Comparison of ENCODE assay signal across 8 cellular contexts in genomic region chr7:66681491-66682349, GRCh38. TPM values are rescaled to one million over a fixed set of nuclear protein-coding genes. Genes with fewer than 3 reads are reported as not detected.
DNase-seq lines count a peak whose midpoint lies in the region; ATAC-seq and TF ChIP-seq lines count a peak whose summit lies in the region.

No MANE protein-coding gene starts in this region.

- peak overlapping the region; percentile 92 for H3K27ac Mint-ChIP-seq in activated CD4-positive, alpha-beta T cell treated with anti-CD3 and anti-CD28 coated beads for 36 hours

- H3K4me3 Mint-ChIP-seq in activated CD4-positive, alpha-beta T cell treated with anti-CD3 and anti-CD28 coated beads for 36 hours = peak overlapping the region; percentile 90

- POLR2A ChIA-PET in activated CD4-positive, alpha-beta T cell treated with anti-CD3 and anti-CD28 coated beads for 36 hours (lab: Charles Lee) = interaction anchor here (1.2 kb wide), 1 partner anchor 59 kb away, joined by 5 read pairs; the partner anchor contains the start of gene RABGEF1

- H3K27me3 Mint-ChIP-seq in activated CD4-positive, alpha-beta T cell treated with anti-CD3 and anti-CD28 coated beads for 36 hours = no peaks in the 10 kb centered on the region

- intact Hi-C loops in activated CD4-positive, alpha-beta T cell treated with anti-CD3 and anti-CD28 coated beads for 36 hours (cut with DNase I, micrococcal nuclease) = loop anchor here (1.0 to 10.0 kb wide), 11 partner anchors 27 to 315 kb away; partner anchors contain the start of genes RABGEF1 (in 2 of the 2), KCTD7 (in 1 of the 2), TMEM248 (in 1 of the 2) and TYW1 (in 1 of the 2)

- ATAC-seq in HG03439 (IDR thresholded peaks at IDR 0.05; ENCODE audit: unreplicated experiment) = peak; percentile 89
- ATAC-seq in activated CD4-positive, alpha-beta T cell treated with anti-CD3 and anti-CD28 coated beads for 36 hours = peak; percentile 95

- H3K36me3 Mint-ChIP-seq in activated CD4-positive, alpha-beta T cell treated with anti-CD3 and anti-CD28 coated beads for 36 hours (ENCODE audit: low read depth) = peaks cover 7% of the 10 kb centered on the region

- H3K4me1 Mint-ChIP-seq in activated CD4-positive, alpha-beta T cell treated with anti-CD3 and anti-CD28 coated beads for 36 hours = peaks cover 34% of the 10 kb centered on the region

- peak overlapping the region; percentile 90 for H3K4me3 ChIP-seq in choroid plexus epithelial cell (ENCODE audit: low read depth, low read length)

- no peaks in the 10 kb centered on the region for H3K9me3 Mint-ChIP-seq in activated CD4-positive, alpha-beta T cell treated with anti-CD3 and anti-CD28 coated beads for 36 hours (ENCODE audit: low read depth)

- TF ChIP-seq CTCF in choroid plexus epithelial cell (conservative IDR thresholded peaks at IDR 0.05; ENCODE audit: low read depth, low read length) = no peak

- H3K27me3 ChIP-seq in layer of hippocampus (ENCODE audit: control insufficient read depth, insufficient read depth, low read length) = no peaks in the 10 kb centered on the region

- DNase-seq in Ammon's horn (ENCODE audit: low spot score) = peak; percentile 98
- peak; percentile 95 for DNase-seq in GM19238 (ENCODE audit: insufficient read length, low spot score)
- DNase-seq in NCI-H510A (lab: John Stamatoyannopoulos, UW) = peak; percentile 77
- DNase-seq in activated CD4-positive, alpha-beta T cell treated with anti-CD3 and anti-CD28 coated beads for 36 hours = peak; percentile 98
- DNase-seq in choroid plexus epithelial cell (ENCODE audit: low read depth) = peak; percentile 96
- peak; percentile 91 to 99 (median 94) for DNase-seq in stimulated activated CD4-positive, alpha-beta T cell treated with anti-CD3 and anti-CD28 coated beads, Interleukin-1b, Interleukin-23, amount 100 ng/mL, for 24 hours (ENCODE audit: low read depth in 4 of 4, low spot score in 1 of 4)

- peak overlapping the region; percentile 92 for H3K27ac ChIP-seq in layer of hippocampus (ENCODE audit: low read depth, low read length)

- CTCF ChIA-PET in activated CD4-positive, alpha-beta T cell treated with anti-CD3 and anti-CD28 coated beads for 36 hours (lab: Charles Lee) = interaction anchor here (0.5 to 0.7 kb wide), 4 partner anchors 16 to 85 kb away, joined by 3 to 4 read pairs (median 4); no protein-coding TSS in a partner anchor

RNA-seq across cellular contexts. Expression of gene KCTD7, which starts 53.0 kb away (rescaled TPM):
- total RNA-seq in activated CD4-positive, alpha-beta T cell treated with anti-CD3 and anti-CD28 coated beads for 36 hours = 1 to 10 TPM; 7.8 TPM

RNA-seq across cellular contexts. Expression of gene RABGEF1, which starts 58.8 kb away (rescaled TPM):
- 10 to 100 TPM; 19.3 to 22.5 TPM for total RNA-seq in activated CD4-positive, alpha-beta T cell treated with anti-CD3 and anti-CD28 coated beads for 36 hours

Comparison
In these comparisons a context has a peak if more than half of its experiments do, and no peak if none do; other contexts are left out.
1. Peak in every context shown above with its lines: DNase-seq, ATAC-seq, H3K4me3 ChIP-seq and H3K27ac ChIP-seq.